In genomic region chr15:91866371-91866905, GRCh38 we compare ENCODE assay signal across 8 cellular contexts. TPM values are rescaled to one million over a fixed set of nuclear protein-coding genes. Genes with fewer than 3 reads are reported as not detected.
DNase-seq lines count a peak whose midpoint lies in the region; ATAC-seq and TF ChIP-seq lines count a peak whose summit lies in the region.

No MANE protein-coding gene starts in this region.

- H3K4me1 ChIP-seq in upper lobe of right lung = peaks cover 68% of the 10 kb centered on the region

- H3K27ac ChIP-seq in angular gyrus (ENCODE audit: low read depth, low read length) (peak overlapping the region; percentile 91), layer of hippocampus (ENCODE audit: low read depth, low read length) (peak overlapping the region; percentile 74), upper lobe of right lung (peak overlapping the region; percentile 84)

- POLR2A ChIA-PET in activated CD4-positive, alpha-beta T cell treated with anti-CD3 and anti-CD28 coated beads, Interleukin-2, amount 10 ng/mL, durations not matched to agents 7 days and 5 days (lab: Charles Lee) = no interaction called here

- H3K4me1 Mint-ChIP-seq in activated CD4-positive, alpha-beta T cell treated with anti-CD3 and anti-CD28 coated beads, Interleukin-2, amount 10 ng/mL, durations not matched to agents 7 days and 5 days = peaks cover 89% of the 10 kb centered on the region

- H3K36me3 ChIP-seq in upper lobe of right lung = no peaks in the 10 kb centered on the region

- CTCF ChIA-PET in activated CD4-positive, alpha-beta T cell treated with anti-CD3 and anti-CD28 coated beads, Interleukin-2, amount 10 ng/mL, durations not matched to agents 7 days and 5 days (lab: Charles Lee) = interaction anchor here (1.2 to 2.6 kb wide), 2 partner anchors 12 to 17 kb away, joined by 4 to 11 read pairs; no protein-coding TSS in a partner anchor

- H3K27ac Mint-ChIP-seq in activated CD4-positive, alpha-beta T cell treated with anti-CD3 and anti-CD28 coated beads, Interleukin-2, amount 10 ng/mL, durations not matched to agents 7 days and 5 days = peak overlapping the region; percentile 73

- no peaks in the 10 kb centered on the region for H3K9me3 ChIP-seq in upper lobe of right lung

- TF ChIP-seq CTCF in upper lobe of right lung (IDR thresholded peaks at IDR 0.05) = no peak

- H3K4me3 Mint-ChIP-seq in activated CD4-positive, alpha-beta T cell treated with anti-CD3 and anti-CD28 coated beads, Interleukin-2, amount 10 ng/mL, durations not matched to agents 7 days and 5 days = no peak overlapping the region

- H3K4me3 ChIP-seq in upper lobe of right lung = no peak overlapping the region

- DNase-seq in activated CD4-positive, alpha-beta T cell treated with anti-CD3 and anti-CD28 coated beads, Interleukin-2, amount 10 ng/mL, durations not matched to agents 7 days and 5 days = no peak
- no peak for DNase-seq in activated CD4-positive, alpha-beta T cell treated with anti-CD3 and anti-CD28 coated beads, Interleukin-2, amount 50 U/mL, for 4 hours
- DNase-seq in upper lobe of right lung = no peak
- DNase-seq in MV-4-11 (lab: John Stamatoyannopoulos, UW) = no peak
- no peak for DNase-seq in cerebellar nuclear complex (lab: John Stamatoyannopoulos, UW)
- no peak for DNase-seq in LoVo (ENCODE audit: low spot score)

- H3K36me3 Mint-ChIP-seq in activated CD4-positive, alpha-beta T cell treated with anti-CD3 and anti-CD28 coated beads, Interleukin-2, amount 10 ng/mL, durations not matched to agents 7 days and 5 days (ENCODE audit: low read depth) = peaks cover 22% of the 10 kb centered on the region

- peaks cover 1% of the 10 kb centered on the region for H3K27me3 Mint-ChIP-seq in activated CD4-positive, alpha-beta T cell treated with anti-CD3 and anti-CD28 coated beads, Interleukin-2, amount 10 ng/mL, durations not matched to agents 7 days and 5 days

- peaks cover 10% of the 10 kb centered on the region for H3K9me3 Mint-ChIP-seq in activated CD4-positive, alpha-beta T cell treated with anti-CD3 and anti-CD28 coated beads, Interleukin-2, amount 10 ng/mL, durations not matched to agents 7 days and 5 days

- ATAC-seq in upper lobe of right lung = peak; percentile 29

- H3K27me3 ChIP-seq in layer of hippocampus (ENCODE audit: control insufficient read depth, insufficient read depth, low read length) (no peaks in the 10 kb centered on the region), upper lobe of right lung (no peaks in the 10 kb centered on the region)

- intact Hi-C loops in upper lobe of right lung (cut with DNase I) = no loop called here

RNA-seq across cellular contexts. Expression of gene SLCO3A1, which starts 12.9 kb away (rescaled TPM):
- total RNA-seq in activated CD4-positive, alpha-beta T cell treated with anti-CD3 and anti-CD28 coated beads, Interleukin-2, amount 10 ng/mL, durations not matched to agents 7 days and 5 days = 10 to 100 TPM; 41.8 to 46.8 TPM
- total RNA-seq in upper lobe of right lung = 50.6 TPM
